9 cellular contexts compared by ENCODE assay signal in the genomic region with DNA sequence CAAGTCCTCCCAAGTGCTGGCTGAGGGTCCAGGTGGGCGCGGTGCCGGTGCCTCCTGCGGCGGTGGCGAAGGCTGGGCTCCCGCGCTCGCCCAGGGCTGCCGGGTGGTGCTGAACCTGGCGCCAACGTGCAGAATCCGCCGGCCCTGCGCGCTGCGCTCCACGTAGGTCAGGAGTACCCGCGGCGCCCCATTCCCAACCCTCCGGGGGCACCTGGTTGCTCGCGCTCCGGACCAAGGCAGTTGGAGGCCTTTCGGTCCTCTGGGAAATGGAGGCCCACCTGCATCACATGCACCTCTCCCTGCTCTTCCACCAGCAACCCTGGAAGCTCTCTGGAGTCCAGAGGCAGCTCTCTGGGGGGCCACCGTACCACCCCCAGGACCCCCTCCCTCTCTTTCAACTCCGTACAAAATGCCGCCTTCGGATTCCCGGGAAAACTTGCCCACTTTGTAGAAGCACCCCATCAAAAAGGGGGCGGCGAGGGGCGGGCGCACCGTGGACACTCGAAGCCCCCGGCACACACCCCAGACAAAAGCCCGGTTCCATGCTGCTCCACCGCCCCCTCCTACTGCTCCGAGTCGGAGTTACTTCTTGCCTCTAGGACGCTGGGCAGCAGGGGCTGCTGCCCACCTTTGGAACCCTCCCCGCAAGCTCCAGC. TPM values are rescaled to one million over a fixed set of nuclear protein-coding genes. Genes with fewer than 3 reads are reported as not detected.
DNase-seq lines count a peak whose midpoint lies in the region; ATAC-seq and TF ChIP-seq lines count a peak whose summit lies in the region.
"Had no signal": no experiment of that assay in that cellular context is flagged by ENCODE, and none has a peak within 500 bp of the region (broad histone marks: within the 10 kb centered on the region; RNA-seq: fewer than 3 reads in every experiment).

No MANE protein-coding gene starts in this region.

- peak overlapping the region; percentile 72 for H3K9ac ChIP-seq in NT2/D1 (ENCODE audit: insufficient read length, low read depth)

- peak overlapping the region; percentile 77 to 81 for H3K27ac ChIP-seq in coronary artery
- H3K27ac ChIP-seq in lung (ENCODE audit: low read depth in 1 of 2, low read length in 1 of 2): no peak overlapping the region
- peak overlapping the region; percentile 91 for H3K27ac ChIP-seq in uterus

- intact Hi-C loops in uterus (cut with DNase I; ENCODE audit: low total_unique reads): no loop called here

- TF ChIP-seq POLR2A in uterus (IDR thresholded peaks at IDR 0.05): no peak

- DNase-seq in COR-L47 (lab: John Stamatoyannopoulos, UW): peak; percentile 30
- no peak for DNase-seq in NT2/D1 (ENCODE audit: low read depth, low spot score)
- DNase-seq in coronary artery (ENCODE audit: low spot score): no peak
- no peak for DNase-seq in lung (ENCODE audit: low spot score)
- peak; percentile 38 to 42 for DNase-seq in uterus
- DNase-seq in kidney glomerular epithelial cell (lab: John Stamatoyannopoulos, UW): no peak

- H3K4me3 ChIP-seq in NT2/D1 (ENCODE audit: insufficient read length, low read depth) (peak overlapping the region; percentile 57), coronary artery (peak overlapping the region; percentile 83), lung (peak overlapping the region; percentile 30), uterus (peak overlapping the region; percentile 43 to 68)

- H3K4me1 ChIP-seq in NT2/D1 (ENCODE audit: insufficient read depth, insufficient read length) (no peaks in the 10 kb centered on the region), lung (ENCODE audit: control insufficient read depth in 2 of 2, insufficient read depth in 2 of 2, low read length in 2 of 2) (peaks cover 0 to 12% of the 10 kb centered on the region in 2 donors), uterus (peaks cover 0 to 7% of the 10 kb centered on the region in 2 donors)

- H3K36me3 ChIP-seq in NT2/D1 (ENCODE audit: insufficient read depth, insufficient read length, low read length): no peaks in the 10 kb centered on the region
- H3K36me3 ChIP-seq in lung (ENCODE audit: control insufficient read depth in 2 of 2, insufficient read depth in 2 of 2, low read length in 2 of 2): no peaks in the 10 kb centered on the region
- no peaks in the 10 kb centered on the region for H3K36me3 ChIP-seq in uterus

- WGBS in lung, 2 donors: 1 to 2% methylated on average over 43 to 44 of the region's 44 CpGs

- peak; percentile 33 for ATAC-seq in GM21529 (IDR thresholded peaks at IDR 0.05; ENCODE audit: unreplicated experiment)
- ATAC-seq in lung (ENCODE audit: insufficient read depth, low FRiP score): no peak
- no peak for ATAC-seq in HG02884 (IDR thresholded peaks at IDR 0.05; ENCODE audit: unreplicated experiment)

- H3K9me3 ChIP-seq in NT2/D1 (ENCODE audit: insufficient read depth, low read length) (no peaks in the 10 kb centered on the region), lung (ENCODE audit: control insufficient read depth in 2 of 2, insufficient read depth in 1 of 2, low read length in 1 of 2) (peaks cover 0 to 3% of the 10 kb centered on the region in 2 donors), uterus (no peaks in the 10 kb centered on the region)

- H3K27me3 ChIP-seq in NT2/D1 (ENCODE audit: insufficient read depth, insufficient read length): peaks cover 21% of the 10 kb centered on the region
- H3K27me3 ChIP-seq in lung (ENCODE audit: control insufficient read depth, insufficient read depth): no peaks in the 10 kb centered on the region
- H3K27me3 ChIP-seq in uterus: no peaks in the 10 kb centered on the region

- TF ChIP-seq CTCF in coronary artery (IDR thresholded peaks at IDR 0.05) (no peak), lung (IDR thresholded peaks at IDR 0.05; ENCODE audit: control extremely low read depth, extremely low read depth) (no peak), uterus (IDR thresholded peaks at IDR 0.05) (no peak)

RNA-seq across cellular contexts. Expression of a gene that starts 0.7 kb away (rescaled TPM):
- total RNA-seq in lung (1 to 10 TPM; 2.3 to 6.0 TPM), uterus (10 to 100 TPM; 10.5 to 63.0 (median 15.9) TPM)
- 1 to 10 TPM in 1 of 2 donors, under 1 TPM in 1; 0.70 to 1.6 TPM for polyA plus RNA-seq in lung

RNA-seq across cellular contexts. Expression of a gene that starts 44.3 kb away (rescaled TPM):
- total RNA-seq in lung (under 1 TPM in 1 of 2 donors, not detected in 1; 0.98 TPM), uterus (under 1 TPM in 1 of 4 donors, not detected in 3; 0.35 TPM)
- polyA plus RNA-seq in lung: under 1 TPM; 0.35 to 0.75 TPM
- total RNA-seq: renal cortical epithelial cell had no signal

Comparison
In these comparisons a context has a peak if more than half of its experiments do, and no peak if none do; other contexts are left out.
1. DNase-seq: peak in COR-L47 (single experiment) and uterus (2 of 2); none in NT2/D1 (single experiment), coronary artery (single experiment), lung (single experiment) and kidney glomerular epithelial cell (single experiment).
2. H3K4me3 ChIP-seq: peak in every context shown above with its lines; median percentile 83 in coronary artery; 57 in NT2/D1; 56 in uterus; 30 in lung.
3. H3K27ac ChIP-seq: peak in coronary artery (2 of 2) and uterus (2 of 2); none in lung (0 of 2).